1 cellular context compared by ENCODE assay signal in the genomic region with DNA sequence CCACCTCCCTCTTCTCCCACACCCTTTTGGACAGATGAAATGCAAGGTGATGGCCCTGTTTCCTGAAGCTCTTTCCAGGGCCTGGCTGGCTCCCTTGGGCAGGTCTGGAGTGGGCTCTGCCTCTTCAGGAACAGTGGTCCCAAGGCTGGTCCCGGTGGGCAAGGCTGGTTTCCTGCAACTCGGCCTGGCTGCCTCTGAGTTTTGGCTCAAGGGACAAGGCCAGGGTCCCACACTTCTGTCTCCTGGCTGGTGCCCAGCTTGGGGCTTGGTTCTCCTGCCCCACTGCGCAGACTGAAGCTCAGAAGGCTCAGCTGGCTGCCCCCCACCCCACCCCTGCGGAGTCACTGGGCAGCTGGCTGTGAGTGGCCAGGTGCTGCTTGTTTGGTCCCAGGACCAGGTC.
TF ChIP-seq lines count a peak whose summit lies in the region.

No MANE protein-coding gene starts in this region.

TF ChIP-seq in IMR-90, 13 proteins besides CTCF, POLR2A, EP300 and RAD21 (continued from another document):
- no peak for TF ChIP-seq RFX5 (IDR thresholded peaks at IDR 0.05; ENCODE audit: low read depth, low read length)
- TF ChIP-seq SMC3 (IDR thresholded peaks at IDR 0.05; ENCODE audit: low read depth, low read length) = no peak
- no peak for TF ChIP-seq BHLHE40 (IDR thresholded peaks at IDR 0.05; ENCODE audit: low read depth, low read length)
- no peak for TF ChIP-seq CEBPB (IDR thresholded peaks at IDR 0.05; ENCODE audit: low read depth, low read length)
- no peak for TF ChIP-seq MXI1 (IDR thresholded peaks at IDR 0.05; ENCODE audit: borderline replicate concordance, low read depth, low read length)
- TF ChIP-seq MAFK (IDR thresholded peaks at IDR 0.05; ENCODE audit: low read depth, low read length) = no peak
- TF ChIP-seq, protein P1, sequence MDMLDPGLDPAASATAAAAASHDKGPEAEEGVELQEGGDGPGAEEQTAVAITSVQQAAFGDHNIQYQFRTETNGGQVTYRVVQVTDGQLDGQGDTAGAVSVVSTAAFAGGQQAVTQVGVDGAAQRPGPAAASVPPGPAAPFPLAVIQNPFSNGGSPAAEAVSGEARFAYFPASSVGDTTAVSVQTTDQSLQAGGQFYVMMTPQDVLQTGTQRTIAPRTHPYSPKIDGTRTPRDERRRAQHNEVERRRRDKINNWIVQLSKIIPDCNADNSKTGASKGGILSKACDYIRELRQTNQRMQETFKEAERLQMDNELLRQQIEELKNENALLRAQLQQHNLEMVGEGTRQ (IDR thresholded peaks at IDR 0.05; ENCODE audit: low read depth, low read length) = no peak
- TF ChIP-seq CHD1 (IDR thresholded peaks at IDR 0.05; ENCODE audit: low read depth, low read length) = no peak
TF ChIP-seq in IMR-90: peak in this region for 0.
